In genomic region chr10:1107679-1108078, GRCh38 we compare ENCODE assay signal across 1 cellular context.
TF ChIP-seq lines count a peak whose summit lies in the region.

No MANE protein-coding gene starts in this region.

TF ChIP-seq in GM23338, 12 proteins besides CTCF, POLR2A, EP300 and RAD21 (continued from another document):
- TF ChIP-seq ZNF462 (CRISPR knock-in tag; IDR thresholded peaks at IDR 0.05) = no peak
- TF ChIP-seq POLR2AphosphoS5 (IDR thresholded peaks at IDR 0.05; ENCODE audit: low read depth) = no peak
- TF ChIP-seq NANOG (IDR thresholded peaks at IDR 0.05; ENCODE audit: borderline replicate concordance) = no peak
- TF ChIP-seq CREB1 (CRISPR knock-in tag; IDR thresholded peaks at IDR 0.05; ENCODE audit: low read depth) = no peak
- TF ChIP-seq REST (IDR thresholded peaks at IDR 0.05; ENCODE audit: unreplicated experiment) = no peak
- no peak for TF ChIP-seq ZNF331 (CRISPR knock-in tag; IDR thresholded peaks at IDR 0.05; ENCODE audit: low read depth)
- TF ChIP-seq STAT1 (IDR thresholded peaks at IDR 0.05; ENCODE audit: unreplicated experiment) = no peak
- no peak for TF ChIP-seq ZNF114 (CRISPR knock-in tag; IDR thresholded peaks at IDR 0.05)
- no peak for TF ChIP-seq EZH2 (IDR thresholded peaks at IDR 0.05; ENCODE audit: low read depth, unreplicated experiment)
- TF ChIP-seq EZH2phosphoT487 (IDR thresholded peaks at IDR 0.05; ENCODE audit: unreplicated experiment) = no peak
